19 cellular contexts compared by ENCODE assay signal in the genomic region with DNA sequence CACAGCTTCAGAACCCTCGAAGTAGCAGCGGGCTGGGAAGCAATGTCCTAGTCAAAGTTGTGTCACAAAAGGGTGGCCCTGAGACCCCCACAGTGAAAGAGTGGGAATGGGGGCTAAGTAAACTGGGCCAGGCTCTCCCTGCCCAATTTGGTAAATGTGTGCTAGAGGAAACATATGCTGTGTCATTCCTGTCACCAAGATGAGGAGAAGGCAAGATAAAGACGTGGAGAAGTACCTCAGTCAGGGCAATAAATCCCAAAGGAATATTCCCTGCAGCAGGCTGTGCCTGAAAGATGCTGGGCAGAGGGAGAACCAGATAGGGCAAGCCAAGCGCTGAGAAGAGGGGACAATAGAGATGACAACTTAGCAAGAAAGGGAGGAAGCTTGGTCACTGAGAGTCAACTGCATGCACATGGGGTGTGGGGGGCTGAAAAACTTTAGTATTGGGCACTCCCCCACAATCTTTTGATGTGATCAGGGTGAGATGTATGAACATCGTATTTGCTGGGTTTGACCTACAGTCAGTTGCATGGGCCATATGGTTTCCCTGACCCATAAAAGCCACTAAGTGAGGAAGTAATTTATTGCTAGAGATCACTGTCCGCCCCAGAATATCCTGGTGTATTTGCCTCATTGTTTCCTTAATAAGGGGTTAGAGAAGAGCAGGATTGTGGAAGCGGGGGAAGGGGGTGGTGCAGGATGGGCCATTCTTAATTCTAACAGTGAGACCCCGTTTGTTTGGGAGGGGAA. TPM values are rescaled to one million over a fixed set of nuclear protein-coding genes. Genes with fewer than 3 reads are reported as not detected.
"Had no signal": no experiment of that assay in that cellular context is flagged by ENCODE, and none has a peak within 500 bp of the region (broad histone marks: within the 10 kb centered on the region; RNA-seq: fewer than 3 reads in every experiment).

No MANE protein-coding gene starts in this region.

- H3K36me3 ChIP-seq: thyroid gland, vagina had no signal

- H3K4me1 ChIP-seq: thyroid gland, vagina had no signal

- H3K27ac Mint-ChIP-seq: activated CD8-positive, alpha-beta memory T cell treated with anti-CD3 and anti-CD28 coated beads, Interleukin-2, amount 10 ng/mL, durations not matched to agents 7 days and 5 days; activated naive CD8-positive, alpha-beta T cell treated with anti-CD3 and anti-CD28 coated beads for 36 hours; activated T-cell treated with anti-CD3 and anti-CD28 coated beads, Interleukin-2, amount 50 U/mL, for 24 hours; T-helper 2 cell treated with Interferon-gamma antibody and Interleukin-4, amounts not matched to agents 5 μg/mL and 100 μg/mL, for 36 hours had no signal

- H3K27ac ChIP-seq: dorsolateral prefrontal cortex, skin epidermis, thyroid gland, vagina had no signal

- H3K9me3 Mint-ChIP-seq: activated naive CD8-positive, alpha-beta T cell treated with anti-CD3 and anti-CD28 coated beads for 36 hours; activated T-cell treated with anti-CD3 and anti-CD28 coated beads, Interleukin-2, amount 50 U/mL, for 24 hours; T-helper 2 cell treated with Interferon-gamma antibody and Interleukin-4, amounts not matched to agents 5 μg/mL and 100 μg/mL, for 36 hours had no signal

- H3K27me3 Mint-ChIP-seq: activated CD8-positive, alpha-beta memory T cell treated with anti-CD3 and anti-CD28 coated beads, Interleukin-2, amount 10 ng/mL, durations not matched to agents 7 days and 5 days; activated naive CD8-positive, alpha-beta T cell treated with anti-CD3 and anti-CD28 coated beads for 36 hours; activated T-cell treated with anti-CD3 and anti-CD28 coated beads, Interleukin-2, amount 50 U/mL, for 24 hours had no signal

- ATAC-seq: activated CD8-positive, alpha-beta memory T cell treated with anti-CD3 and anti-CD28 coated beads, Interleukin-2, amount 10 ng/mL, durations not matched to agents 7 days and 5 days; esophagus mucosa had no signal

- H3K27me3 ChIP-seq: thyroid gland, vagina had no signal

- H3K4me3 Mint-ChIP-seq: activated CD8-positive, alpha-beta memory T cell treated with anti-CD3 and anti-CD28 coated beads, Interleukin-2, amount 10 ng/mL, durations not matched to agents 7 days and 5 days; activated naive CD8-positive, alpha-beta T cell treated with anti-CD3 and anti-CD28 coated beads for 36 hours; activated T-cell treated with anti-CD3 and anti-CD28 coated beads, Interleukin-2, amount 50 U/mL, for 24 hours; naive thymus-derived CD4-positive, alpha-beta T cell; T-helper 2 cell treated with Interferon-gamma antibody and Interleukin-4, amounts not matched to agents 5 μg/mL and 100 μg/mL, for 36 hours had no signal

- DNase-seq: activated CD4-positive, alpha-beta T cell treated with anti-CD3 and anti-CD28 coated beads for 1 hour; activated CD4-positive, alpha-beta T cell treated with anti-CD3 and anti-CD28 coated beads, Interleukin-2, amount 50 U/mL, for 48 hours; activated CD8-positive, alpha-beta memory T cell treated with anti-CD3 and anti-CD28 coated beads, Interleukin-2, amount 10 ng/mL, durations not matched to agents 7 days and 5 days; activated gamma-delta T cell; activated naive CD8-positive, alpha-beta T cell treated with anti-CD3 and anti-CD28 coated beads for 36 hours; activated T-cell treated with anti-CD3 and anti-CD28 coated beads, Interleukin-2, amount 50 U/mL, for 24 hours; anterior cingulate cortex; dorsolateral prefrontal cortex; hypothalamus; naive thymus-derived CD4-positive, alpha-beta T cell; stimulated activated CD4-positive, alpha-beta T cell treated with anti-CD3 and anti-CD28 coated beads, Interleukin-4, amount 100 ng/mL, for 4 hours; thyroid gland had no signal

- H3K4me3 ChIP-seq: dorsolateral prefrontal cortex, lung, skin epidermis, thyroid gland, vagina had no signal

- H3K9me3 ChIP-seq: thyroid gland, vagina had no signal

RNA-seq across cellular contexts. Expression of a gene that starts 49.9 kb away (rescaled TPM):
- total RNA-seq: fibroblast of villous mesenchyme, osteocyte had no signal
